In the genomic region with DNA sequence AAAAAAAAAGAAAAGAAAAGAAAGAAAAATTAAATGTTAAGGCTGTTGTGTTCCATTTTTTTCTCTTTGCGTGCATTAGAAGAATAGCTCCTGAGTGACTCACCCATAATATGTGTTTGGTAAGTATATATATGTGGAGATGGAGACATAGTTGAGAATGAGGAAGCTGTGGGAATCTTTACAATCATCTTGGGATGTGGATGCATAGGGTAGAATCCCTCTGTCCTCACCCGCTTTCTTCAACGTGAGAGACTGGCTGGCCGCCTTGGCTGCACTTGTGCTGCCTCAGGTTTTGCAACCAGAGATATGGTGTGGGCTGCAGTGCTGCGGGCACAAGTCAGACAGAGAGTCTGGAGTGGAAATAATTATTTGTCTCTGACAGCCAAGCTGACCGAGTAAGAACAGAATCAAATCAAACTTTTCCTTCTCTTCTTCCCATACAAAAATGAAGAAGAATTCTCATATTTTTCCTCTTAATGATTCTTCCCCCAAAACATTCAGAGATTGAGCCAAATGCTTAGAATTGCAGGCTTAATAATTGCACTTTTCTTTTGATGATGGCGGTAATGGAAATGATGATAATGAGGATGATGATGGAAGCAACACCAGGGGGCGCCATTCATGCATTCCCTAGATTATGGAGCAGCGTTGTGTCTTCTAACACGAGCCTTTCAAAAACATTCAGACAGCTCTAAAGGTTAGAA, we compare ENCODE assay signal across 9 cellular contexts. TPM values are rescaled to one million over a fixed set of nuclear protein-coding genes. Genes with fewer than 3 reads are reported as not detected.
A peak's percentile ranks its signal among the peaks of the same experiment; 100 is the strongest.
DNase-seq lines count a peak whose midpoint lies in the region; ATAC-seq, FAIRE-seq and TF ChIP-seq lines count a peak whose summit lies in the region.
"Had no signal": no experiment of that assay in that cellular context is flagged by ENCODE, and none has a peak within 500 bp of the region (broad histone marks: within the 10 kb centered on the region; RNA-seq: fewer than 3 reads in every experiment).

No MANE protein-coding gene starts in this region.

- TF ChIP-seq CTCF in MM.1S (IDR thresholded peaks at IDR 0.05; ENCODE audit: low read length) (peak; percentile 39), chondrocyte (IDR thresholded peaks at IDR 0.05) (peak; percentile 64)

- DNase-seq in EH (ENCODE audit: low read depth): peak; percentile 70
- DNase-seq in MM.1S: no peak
- DNase-seq in chondrocyte (ENCODE audit: low spot score): no peak
- DNase-seq in neuronal stem cell (ENCODE audit: low spot score): no peak
- no peak for DNase-seq in germinal center (ENCODE audit: low spot score)
- no peak for DNase-seq in GM12892 (ENCODE audit: insufficient read length)

- H3K27me3 ChIP-seq in MM.1S (replicated peaks; ENCODE audit: insufficient read depth, low read length) (no peaks in the 10 kb centered on the region), neuronal stem cell (ENCODE audit: control insufficient read depth in 3 of 3, insufficient read depth in 3 of 3, low read depth in 1 of 3, low read length in 3 of 3) (no peaks in the 10 kb centered on the region)

- H3K9me2 ChIP-seq in MM.1S (replicated peaks; ENCODE audit: insufficient read depth, low read length): no peaks in the 10 kb centered on the region

- H3K4me3 ChIP-seq in MM.1S (ENCODE audit: low read length) (no peak overlapping the region), neuronal stem cell (ENCODE audit: low read length in 2 of 2) (no peak overlapping the region)

- no peaks in the 10 kb centered on the region for H3K36me3 ChIP-seq in MM.1S (replicated peaks; ENCODE audit: insufficient read depth, low read length)
- no peaks in the 10 kb centered on the region for H3K36me3 ChIP-seq in neuronal stem cell (replicated peaks in 1 of 2; ENCODE audit: control insufficient read depth in 2 of 2, insufficient read depth in 2 of 2, low read length in 2 of 2)

- FAIRE-seq in GM12892 (lab: Jason Lieb, UNC): no peak

- H3K9ac ChIP-seq in MM.1S (ENCODE audit: low read length) (no peak overlapping the region), neuronal stem cell (ENCODE audit: low read depth, low read length, poor library complexity) (no peak overlapping the region)

- H2AFZ ChIP-seq in MM.1S (ENCODE audit: low read length) (no peak overlapping the region), neuronal stem cell (ENCODE audit: low read length) (no peak overlapping the region)

- H2BK12ac ChIP-seq in neuronal stem cell (ENCODE audit: low read length): no peak overlapping the region

- H4K20me1 ChIP-seq in MM.1S (ENCODE audit: insufficient read depth, low read length): no peaks in the 10 kb centered on the region

- H2BK5ac ChIP-seq in neuronal stem cell (ENCODE audit: low read length): no peak overlapping the region

- H3K79me2 ChIP-seq in MM.1S (ENCODE audit: low read length): no peaks in the 10 kb centered on the region

- no peak overlapping the region for H2BK15ac ChIP-seq in neuronal stem cell (ENCODE audit: low read length)

- H3K4me1 ChIP-seq in MM.1S (ENCODE audit: low read length): no peaks in the 10 kb centered on the region
- peaks cover 0 to 2% of the 10 kb centered on the region in 2 donors for H3K4me1 ChIP-seq in neuronal stem cell (ENCODE audit: control insufficient read depth in 2 of 2, insufficient read depth in 1 of 2, low read depth in 1 of 2, low read length in 2 of 2)

- H3K9me3 ChIP-seq in MM.1S (replicated peaks; ENCODE audit: insufficient read depth, low read length) (no peaks in the 10 kb centered on the region), neuronal stem cell (replicated peaks in 1 of 2; ENCODE audit: control insufficient read depth in 2 of 2, insufficient read depth in 1 of 2, low read depth in 1 of 2, low read length in 2 of 2) (no peaks in the 10 kb centered on the region)

- no peak overlapping the region for H4K91ac ChIP-seq in neuronal stem cell (ENCODE audit: low read depth, low read length, poor library complexity)

- H3K4ac ChIP-seq in neuronal stem cell (ENCODE audit: low read length): no peak overlapping the region

- no peak for ATAC-seq in GM18873 (IDR thresholded peaks at IDR 0.05; ENCODE audit: low FRiP score, unreplicated experiment)
- ATAC-seq in GM21526 (IDR thresholded peaks at IDR 0.05; ENCODE audit: low FRiP score, unreplicated experiment): no peak

- H3K4me3 Mint-ChIP-seq in chondrocyte (ENCODE audit: unreplicated experiment): no peak overlapping the region

- H4K8ac ChIP-seq in neuronal stem cell (ENCODE audit: low read depth, low read length): no peak overlapping the region

- H3K27ac ChIP-seq in MM.1S (ENCODE audit: low read length) (no peak overlapping the region), neuronal stem cell (replicated peaks; ENCODE audit: low read length) (no peak overlapping the region)
- H3K27ac ChIP-seq: epithelial cell of prostate had no signal

- H3K23ac ChIP-seq in neuronal stem cell (ENCODE audit: low read depth, low read length, poor library complexity): no peak overlapping the region

- H2AK5ac ChIP-seq in neuronal stem cell (ENCODE audit: low read depth, low read length): no peak overlapping the region

- no CpG with 5 or more reads among the region's 10 CpGs for WGBS in neuronal stem cell (ENCODE audit: extremely low coverage in 2 of 2, insufficient read length in 2 of 2, insufficient replicate concordance in 1 of 2), 2 donors

- no peak overlapping the region for H3K14ac ChIP-seq in neuronal stem cell (ENCODE audit: low read length)

- peaks cover 6% of the 10 kb centered on the region for H3K27me3 Mint-ChIP-seq in chondrocyte (ENCODE audit: low read depth)

- no peaks in the 10 kb centered on the region for H3K79me1 ChIP-seq in neuronal stem cell (ENCODE audit: low read depth, low read length)

- H3K4me2 ChIP-seq in MM.1S (ENCODE audit: low read depth, low read length): no peak overlapping the region
- H3K4me2 ChIP-seq in neuronal stem cell (ENCODE audit: insufficient read depth, low read length, poor library complexity, severe bottlenecking): no peak overlapping the region

- no peaks in the 10 kb centered on the region for H3K36me3 Mint-ChIP-seq in chondrocyte (ENCODE audit: low read depth)

- no peak for TF ChIP-seq POLR2A in GM12892 (IDR thresholded peaks at IDR 0.05; ENCODE audit: low read depth, low read length)

- H3F3A ChIP-seq in MM.1S (ENCODE audit: insufficient read depth, low read length): no peaks in the 10 kb centered on the region

- no peaks in the 10 kb centered on the region for H3K9me3 Mint-ChIP-seq in chondrocyte (ENCODE audit: low read depth)

- H3K27ac Mint-ChIP-seq in chondrocyte (ENCODE audit: unreplicated experiment): no peak overlapping the region

- no peak overlapping the region for H2BK120ac ChIP-seq in neuronal stem cell (ENCODE audit: low read depth, low read length)

- peak overlapping the region; percentile 49 for H3K18ac ChIP-seq in neuronal stem cell (ENCODE audit: low read length)

- H3K4me1 Mint-ChIP-seq in chondrocyte (ENCODE audit: low read depth): no peaks in the 10 kb centered on the region

RNA-seq across cellular contexts. Expression of a gene that starts 48.5 kb away (rescaled TPM):
- not detected in 3 replicates for total RNA-seq in chondrocyte
- not detected for polyA plus RNA-seq in neuronal stem cell (2013, experiment 1 of 2)
- 0.08 TPM for polyA plus RNA-seq in neuronal stem cell (2013, experiment 2 of 2)
- polyA plus RNA-seq in GM12892 (2012; ENCODE audit: missing spikeins): not detected
